ENCODE assay signal across 24 cellular contexts in the genomic region with DNA sequence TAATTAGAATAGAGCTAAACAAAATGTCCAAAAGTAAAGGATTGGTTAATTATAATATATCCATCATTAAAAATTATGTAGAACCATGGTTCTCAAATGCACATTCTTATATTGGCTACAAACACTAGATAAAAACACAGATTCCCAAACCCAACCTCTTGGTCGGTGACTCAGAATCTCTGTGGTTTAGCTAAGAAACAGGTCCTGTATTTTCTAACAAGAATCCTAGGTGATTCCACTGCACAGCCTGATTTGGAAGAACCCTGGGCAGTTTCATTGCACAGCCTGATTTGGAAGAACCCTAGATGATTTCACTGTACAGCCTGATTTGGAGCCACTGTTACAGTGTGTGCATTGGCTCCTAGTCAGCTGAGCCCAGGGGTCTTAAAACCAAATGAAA.
DNase-seq lines count a peak whose midpoint lies in the region; ATAC-seq, FAIRE-seq and TF ChIP-seq lines count a peak whose summit lies in the region.
"Had no signal": no experiment of that assay in that cellular context is flagged by ENCODE, and none has a peak within 500 bp of the region (broad histone marks: within the 10 kb centered on the region; RNA-seq: fewer than 3 reads in every experiment).

No MANE protein-coding gene starts in this region.

- intact Hi-C loops in activated CD4-positive, alpha-beta T cell treated with anti-CD3 and anti-CD28 coated beads, Interleukin-2, amount 10 ng/mL, durations not matched to agents 24 days and 14 days (cut with micrococcal nuclease), result no loop called here
- intact Hi-C loops in upper lobe of right lung (cut with DNase I), result no loop called here

- no peak overlapping the region for H3K4me3 ChIP-seq in upper lobe of right lung
- H3K4me3 ChIP-seq: esophagus muscularis mucosa, psoas muscle, thyroid gland had no signal

- no peak overlapping the region for H3K27ac Mint-ChIP-seq in activated CD4-positive, alpha-beta T cell treated with anti-CD3 and anti-CD28 coated beads, Interleukin-2, amount 10 ng/mL, durations not matched to agents 24 days and 14 days
- H3K27ac Mint-ChIP-seq in type B pancreatic cell, result peak overlapping the region; percentile 29
- H3K27ac Mint-ChIP-seq: activated naive CD4-positive, alpha-beta T cell treated with anti-CD3 and anti-CD28 coated beads, Interleukin-2, amount 10 ng/mL, durations not matched to agents 7 days and 5 days; CD4-positive, CD25-positive, alpha-beta regulatory T cell; immature natural killer cell; nephron progenitor cell; T-cell had no signal

- no peaks in the 10 kb centered on the region for H3K9me3 Mint-ChIP-seq in activated CD4-positive, alpha-beta T cell treated with anti-CD3 and anti-CD28 coated beads, Interleukin-2, amount 10 ng/mL, durations not matched to agents 24 days and 14 days
- H3K9me3 Mint-ChIP-seq in type B pancreatic cell, result peaks cover 4% of the 10 kb centered on the region
- H3K9me3 Mint-ChIP-seq: activated naive CD4-positive, alpha-beta T cell treated with anti-CD3 and anti-CD28 coated beads, Interleukin-2, amount 10 ng/mL, durations not matched to agents 7 days and 5 days; immature natural killer cell; nephron progenitor cell; T-cell had no signal

- H3K27me3 ChIP-seq in foreskin keratinocyte (no peaks in the 10 kb centered on the region), upper lobe of right lung (no peaks in the 10 kb centered on the region)
- H3K27me3 ChIP-seq: esophagus muscularis mucosa, thyroid gland had no signal

- H3K4me1 ChIP-seq in foreskin keratinocyte (peaks cover 29% of the 10 kb centered on the region), upper lobe of right lung (no peaks in the 10 kb centered on the region)
- H3K4me1 ChIP-seq: thyroid gland had no signal

- H3K36me3 Mint-ChIP-seq in activated CD4-positive, alpha-beta T cell treated with anti-CD3 and anti-CD28 coated beads, Interleukin-2, amount 10 ng/mL, durations not matched to agents 24 days and 14 days (ENCODE audit: low read depth), result no peaks in the 10 kb centered on the region
- H3K36me3 Mint-ChIP-seq in type B pancreatic cell, result peaks cover 12% of the 10 kb centered on the region
- H3K36me3 Mint-ChIP-seq: activated naive CD4-positive, alpha-beta T cell treated with anti-CD3 and anti-CD28 coated beads, Interleukin-2, amount 10 ng/mL, durations not matched to agents 7 days and 5 days; CD4-positive, CD25-positive, alpha-beta regulatory T cell; immature natural killer cell had no signal

- no peaks in the 10 kb centered on the region for H3K36me3 ChIP-seq in upper lobe of right lung
- H3K36me3 ChIP-seq: esophagus muscularis mucosa, thyroid gland had no signal

- no peak overlapping the region for H3K4me3 Mint-ChIP-seq in activated CD4-positive, alpha-beta T cell treated with anti-CD3 and anti-CD28 coated beads, Interleukin-2, amount 10 ng/mL, durations not matched to agents 24 days and 14 days
- H3K4me3 Mint-ChIP-seq in type B pancreatic cell, result no peak overlapping the region
- H3K4me3 Mint-ChIP-seq: activated naive CD4-positive, alpha-beta T cell treated with anti-CD3 and anti-CD28 coated beads, Interleukin-2, amount 10 ng/mL, durations not matched to agents 7 days and 5 days; CD4-positive, CD25-positive, alpha-beta regulatory T cell; immature natural killer cell; mesothelial cell of epicardium; nephron progenitor cell; T-cell had no signal

- no peaks in the 10 kb centered on the region for H3K27me3 Mint-ChIP-seq in activated CD4-positive, alpha-beta T cell treated with anti-CD3 and anti-CD28 coated beads, Interleukin-2, amount 10 ng/mL, durations not matched to agents 24 days and 14 days
- no peaks in the 10 kb centered on the region for H3K27me3 Mint-ChIP-seq in type B pancreatic cell
- H3K27me3 Mint-ChIP-seq: activated naive CD4-positive, alpha-beta T cell treated with anti-CD3 and anti-CD28 coated beads, Interleukin-2, amount 10 ng/mL, durations not matched to agents 7 days and 5 days; CD4-positive, CD25-positive, alpha-beta regulatory T cell; T-cell had no signal

- ATAC-seq in foreskin keratinocyte, result peak; percentile 48
- ATAC-seq in upper lobe of right lung, result no peak
- ATAC-seq: psoas muscle, T-cell had no signal

- no peaks in the 10 kb centered on the region for H3K4me1 Mint-ChIP-seq in activated CD4-positive, alpha-beta T cell treated with anti-CD3 and anti-CD28 coated beads, Interleukin-2, amount 10 ng/mL, durations not matched to agents 24 days and 14 days
- peaks cover 37% of the 10 kb centered on the region for H3K4me1 Mint-ChIP-seq in type B pancreatic cell (ENCODE audit: unreplicated experiment)
- H3K4me1 Mint-ChIP-seq: activated naive CD4-positive, alpha-beta T cell treated with anti-CD3 and anti-CD28 coated beads, Interleukin-2, amount 10 ng/mL, durations not matched to agents 7 days and 5 days; immature natural killer cell had no signal

- DNase-seq in activated CD4-positive, alpha-beta T cell treated with anti-CD3 and anti-CD28 coated beads, Interleukin-2, amount 10 ng/mL, durations not matched to agents 24 days and 14 days, result peak; percentile 17
- no peak for DNase-seq in activated CD4-positive, alpha-beta T cell treated with anti-CD3 and anti-CD28 coated beads for 48 hours
- DNase-seq in amniotic epithelial cell (ENCODE audit: low read depth) (peak; percentile 78), foreskin keratinocyte (peak; percentile 39 to 79), type B pancreatic cell (ENCODE audit: extremely low spot score, unreplicated experiment) (no peak), superior temporal gyrus (ENCODE audit: extremely low spot score) (no peak), upper lobe of right lung (no peak), HTR-8/SVneo (ENCODE audit: insufficient read length, low spot score) (no peak)
- DNase-seq: activated CD4-positive, alpha-beta T cell treated with anti-CD3 and anti-CD28 coated beads, Interleukin-2, amount 50 U/mL, for 48 hours; activated naive CD4-positive, alpha-beta T cell treated with anti-CD3 and anti-CD28 coated beads, Interleukin-2, amount 10 ng/mL, durations not matched to agents 7 days and 5 days; activated T-cell treated with anti-CD3 and anti-CD28 coated beads for 4 hours; CD4-positive, CD25-positive, alpha-beta regulatory T cell; head of caudate nucleus; immature natural killer cell; NCI-H1694; nephron progenitor cell; psoas muscle; stimulated activated CD4-positive, alpha-beta T cell treated with anti-CD3 and anti-CD28 coated beads, Interleukin-12 subunit alpha, Interleukin-12 subunit beta, amount 100 ng/mL, for 4 hours; T-cell; thyroid gland had no signal

- TF ChIP-seq CTCF in foreskin keratinocyte (conservative IDR thresholded peaks at IDR 0.05) (no peak), type B pancreatic cell (conservative IDR thresholded peaks at IDR 0.05) (no peak), upper lobe of right lung (IDR thresholded peaks at IDR 0.05) (no peak)

- H3K9me3 ChIP-seq in upper lobe of right lung, result no peaks in the 10 kb centered on the region
- H3K9me3 ChIP-seq: esophagus muscularis mucosa, psoas muscle, thyroid gland had no signal

- FAIRE-seq in HTR-8/SVneo (lab: Jason Lieb, UNC), result no peak
- FAIRE-seq: A204.1 had no signal

- H3K27ac ChIP-seq in foreskin keratinocyte (peak overlapping the region; percentile 47), upper lobe of right lung (no peak overlapping the region)
- H3K27ac ChIP-seq: esophagus muscularis mucosa, psoas muscle, thyroid gland, VCaP had no signal

Comparison
In these comparisons a context has a peak if more than half of its experiments do, and no peak if none do; other contexts are left out.
1. DNase-seq: peak in activated CD4-positive, alpha-beta T cell treated with anti-CD3 and anti-CD28 coated beads, Interleukin-2, amount 10 ng/mL, durations not matched to agents 24 days and 14 days (single experiment), amniotic epithelial cell (single experiment) and foreskin keratinocyte (2 of 2); none in activated CD4-positive, alpha-beta T cell treated with anti-CD3 and anti-CD28 coated beads for 48 hours (single experiment), type B pancreatic cell (single experiment), superior temporal gyrus (single experiment), upper lobe of right lung (single experiment) and HTR-8/SVneo (single experiment).